Comparison of ENCODE assay signal across 9 cellular contexts in genomic region chr4:40283968-40284367, GRCh38. TPM values are rescaled to one million over a fixed set of nuclear protein-coding genes. Genes with fewer than 3 reads are reported as not detected.
A peak's percentile ranks its signal among the peaks of the same experiment; 100 is the strongest.
DNase-seq lines count a peak whose midpoint lies in the region; ATAC-seq and TF ChIP-seq lines count a peak whose summit lies in the region.
"Had no signal": no experiment of that assay in that cellular context is flagged by ENCODE, and none has a peak within 500 bp of the region (broad histone marks: within the 10 kb centered on the region; RNA-seq: fewer than 3 reads in every experiment).

No MANE protein-coding gene starts in this region.

- TF ChIP-seq CTCF in osteocyte (IDR thresholded peaks at IDR 0.05) (no peak), glutamatergic neuron (IDR thresholded peaks at IDR 0.05; ENCODE audit: partially characterized antibody, unreplicated experiment) (no peak)

- ATAC-seq in HG02610 (IDR thresholded peaks at IDR 0.05; ENCODE audit: unreplicated experiment) (peak; percentile 61), HG03135 (IDR thresholded peaks at IDR 0.05; ENCODE audit: unreplicated experiment) (no peak)

- H3K36me3 Mint-ChIP-seq in osteocyte (ENCODE audit: unreplicated experiment) (no peaks in the 10 kb centered on the region), glutamatergic neuron (ENCODE audit: unreplicated experiment) (no peaks in the 10 kb centered on the region)

- H3K27ac Mint-ChIP-seq in osteocyte (ENCODE audit: unreplicated experiment) = no peak overlapping the region
- no peak overlapping the region for H3K27ac Mint-ChIP-seq in glutamatergic neuron (ENCODE audit: unreplicated experiment)

- H3K4me3 Mint-ChIP-seq in osteocyte (ENCODE audit: unreplicated experiment) (no peak overlapping the region), glutamatergic neuron (ENCODE audit: unreplicated experiment) (no peak overlapping the region)

- H3K4me1 Mint-ChIP-seq in osteocyte (ENCODE audit: unreplicated experiment) (no peaks in the 10 kb centered on the region), glutamatergic neuron (ENCODE audit: low read depth, unreplicated experiment) (no peaks in the 10 kb centered on the region)

- H3K27me3 Mint-ChIP-seq in osteocyte (ENCODE audit: unreplicated experiment) (peaks cover 5% of the 10 kb centered on the region), glutamatergic neuron (ENCODE audit: unreplicated experiment) (no peaks in the 10 kb centered on the region)

- peak; percentile 54 to 67 for DNase-seq in activated CD4-positive, alpha-beta T cell treated with anti-CD3 and anti-CD28 coated beads for 24 hours (ENCODE audit: low read depth in 2 of 2)
- peak; percentile 46 for DNase-seq in effector CD8-positive, alpha-beta T cell (lab: John Stamatoyannopoulos, UW)
- DNase-seq in stimulated activated CD8-positive, alpha-beta memory T cell treated with anti-CD3 and anti-CD28 coated beads, Interleukin-15, amount 100 ng/mL, for 48 hours (ENCODE audit: low read depth in 2 of 2) = peak; percentile 75 to 80
- DNase-seq in osteocyte (ENCODE audit: extremely low spot score, unreplicated experiment) = no peak
- DNase-seq in NCI-H1930 (lab: John Stamatoyannopoulos, UW) = no peak
- no peak for DNase-seq in glutamatergic neuron

- H3K9me3 Mint-ChIP-seq in osteocyte (ENCODE audit: unreplicated experiment) (no peaks in the 10 kb centered on the region), glutamatergic neuron (ENCODE audit: unreplicated experiment) (peaks cover 2% of the 10 kb centered on the region)

RNA-seq across cellular contexts. Expression of gene CHRNA9, which starts 51.2 kb away (rescaled TPM):
- not detected in 2 replicates for total RNA-seq in osteocyte
- not detected for total RNA-seq in glutamatergic neuron (ENCODE audit: unreplicated experiment)
- total RNA-seq: cardiac muscle cell had no signal

Comparison
In these comparisons a context has a peak if more than half of its experiments do, and no peak if none do; other contexts are left out.
1. DNase-seq: peak in activated CD4-positive, alpha-beta T cell treated with anti-CD3 and anti-CD28 coated beads for 24 hours (2 of 2), effector CD8-positive, alpha-beta T cell (single experiment) and stimulated activated CD8-positive, alpha-beta memory T cell treated with anti-CD3 and anti-CD28 coated beads, Interleukin-15, amount 100 ng/mL, for 48 hours (2 of 2); none in osteocyte (single experiment), NCI-H1930 (0 of 2) and glutamatergic neuron (single experiment).